In the genomic region with DNA sequence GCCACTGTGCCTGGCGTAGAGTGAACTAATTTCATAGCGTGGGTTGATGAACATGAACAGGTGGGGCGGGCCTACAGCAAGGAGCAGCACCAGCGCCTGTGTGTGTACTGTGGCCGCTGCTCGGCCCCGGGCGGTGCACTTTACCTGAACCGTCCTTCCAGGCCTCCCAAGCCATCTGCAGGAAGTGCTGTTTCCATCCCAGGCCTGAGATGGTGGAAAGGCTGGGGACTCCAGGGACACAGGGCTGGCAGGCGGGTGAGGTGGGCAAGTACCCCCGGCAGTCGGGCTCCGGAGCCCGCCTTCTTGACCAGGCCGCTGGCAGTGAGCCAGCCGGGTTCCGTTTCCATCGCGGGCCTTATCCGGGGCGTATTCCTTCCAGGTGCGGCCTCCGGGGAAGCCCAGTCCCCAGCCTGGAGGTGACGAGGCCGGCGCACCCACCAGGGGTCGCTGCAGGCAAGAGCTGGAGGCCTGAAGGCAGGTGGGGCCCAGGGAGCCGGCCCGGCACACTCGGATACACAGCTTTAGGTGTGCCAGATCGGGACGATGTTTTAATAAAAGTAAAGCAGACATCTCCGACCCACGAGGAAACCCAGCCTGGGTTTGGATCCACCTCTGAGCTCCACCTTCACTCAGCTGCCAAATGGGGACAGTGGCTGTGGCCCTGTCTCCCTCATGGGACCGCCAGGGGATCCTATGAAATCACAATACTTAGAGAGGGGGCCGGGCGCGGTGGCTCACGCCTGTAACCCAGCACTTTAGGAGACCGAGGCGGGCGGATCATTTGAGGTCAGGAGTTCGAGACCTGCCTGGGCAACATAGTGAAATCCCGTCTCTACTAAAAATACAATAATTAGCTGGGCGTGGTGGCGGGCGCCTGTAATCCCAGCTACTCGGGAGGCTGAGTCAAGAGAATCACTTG, we compare ENCODE assay signal across 8 cellular contexts. TPM values are rescaled to one million over a fixed set of nuclear protein-coding genes. Genes with fewer than 3 reads are reported as not detected.
DNase-seq lines count a peak whose midpoint lies in the region; ATAC-seq, FAIRE-seq and TF ChIP-seq lines count a peak whose summit lies in the region.

No MANE protein-coding gene starts in this region.

- H3K27ac Mint-ChIP-seq in stimulated activated effector memory CD8-positive, alpha-beta T cell treated with anti-CD3 and anti-CD28 coated beads, Interleukin-12 subunit alpha, Interleukin-12 subunit beta, amount 100 ng/mL, for 72 hours: no peak overlapping the region

- H3K36me3 ChIP-seq in mucosa of stomach (ENCODE audit: control insufficient read depth, insufficient read depth, low read length): no peaks in the 10 kb centered on the region

- H3K9me3 ChIP-seq in mucosa of stomach (ENCODE audit: control insufficient read depth, low read length): no peaks in the 10 kb centered on the region

- no peak overlapping the region for H3K4me3 Mint-ChIP-seq in stimulated activated effector memory CD8-positive, alpha-beta T cell treated with anti-CD3 and anti-CD28 coated beads, Interleukin-12 subunit alpha, Interleukin-12 subunit beta, amount 100 ng/mL, for 72 hours

- H3K4me3 ChIP-seq in dorsolateral prefrontal cortex (peak overlapping the region in 18 of 59 donors; percentile 0 to 50 (median 12)), mucosa of stomach (ENCODE audit: low read length) (no peak overlapping the region)

- DNase-seq in GM12891 (ENCODE audit: insufficient read length, low spot score) (peak; percentile 83), NCI-H345 (lab: John Stamatoyannopoulos, UW) (peak; percentile 71), dorsolateral prefrontal cortex (peak; percentile 49 to 82 (median 68))
- peak; percentile 79 for DNase-seq in activated CD4-positive, alpha-beta T cell treated with anti-CD3 and anti-CD28 coated beads, Interleukin-2, amount 50 U/mL, for 1 hour
- DNase-seq in stimulated activated effector memory CD8-positive, alpha-beta T cell treated with anti-CD3 and anti-CD28 coated beads, Interleukin-12 subunit alpha, Interleukin-12 subunit beta, amount 100 ng/mL, for 72 hours (ENCODE audit: low spot score in 2 of 2): peak; percentile 81 to 87

- peaks cover 0 to 8% (median 0%) of the 10 kb centered on the region in 45 donors for H3K27me3 ChIP-seq in dorsolateral prefrontal cortex
- H3K27me3 ChIP-seq in mucosa of stomach (ENCODE audit: control insufficient read depth, insufficient read depth, low read length): peaks cover 17% of the 10 kb centered on the region

- H3K4me1 ChIP-seq in mucosa of stomach (ENCODE audit: control insufficient read depth, insufficient read depth, low read length): peaks cover 19% of the 10 kb centered on the region

- no peaks in the 10 kb centered on the region for H3K36me3 Mint-ChIP-seq in stimulated activated effector memory CD8-positive, alpha-beta T cell treated with anti-CD3 and anti-CD28 coated beads, Interleukin-12 subunit alpha, Interleukin-12 subunit beta, amount 100 ng/mL, for 72 hours

- TF ChIP-seq POLR2A in GM12891 (IDR thresholded peaks at IDR 0.05; ENCODE audit: low read depth, low read length): no peak

- FAIRE-seq in GM12891 (lab: Jason Lieb, UNC): peak; percentile 85

- H3K27ac ChIP-seq in dorsolateral prefrontal cortex: peak overlapping the region in 37 of 59 donors; percentile 8 to 86 (median 51)

- intact Hi-C loops in dorsolateral prefrontal cortex (cut with DNase I): loop anchor here (2.0 to 10.0 kb wide), 3 partner anchors 77 to 749 kb away; partner anchors contain the start of gene KCNF1 (in 1 of the 2)

- H3K9ac ChIP-seq in mucosa of stomach (ENCODE audit: low read length): peak overlapping the region; percentile 34

- peak; percentile 41 to 82 (median 71) for TF ChIP-seq CTCF in dorsolateral prefrontal cortex (IDR thresholded peaks at IDR 0.05 in 54 of 56, conservative IDR thresholded peaks at IDR 0.05 in 2 of 56; ENCODE audit: low read depth in 1 of 56, partially characterized antibody in 56 of 56)

- H3K4me1 Mint-ChIP-seq in stimulated activated effector memory CD8-positive, alpha-beta T cell treated with anti-CD3 and anti-CD28 coated beads, Interleukin-12 subunit alpha, Interleukin-12 subunit beta, amount 100 ng/mL, for 72 hours: peaks cover 6% of the 10 kb centered on the region

- peaks cover 3% of the 10 kb centered on the region for H3K9me3 Mint-ChIP-seq in stimulated activated effector memory CD8-positive, alpha-beta T cell treated with anti-CD3 and anti-CD28 coated beads, Interleukin-12 subunit alpha, Interleukin-12 subunit beta, amount 100 ng/mL, for 72 hours

- ATAC-seq in HG02642 (IDR thresholded peaks at IDR 0.05; ENCODE audit: poor library complexity, unreplicated experiment) (peak; percentile 71), HG03457 (IDR thresholded peaks at IDR 0.05; ENCODE audit: unreplicated experiment) (no peak)
- peak; percentile 77 for ATAC-seq in stimulated activated effector memory CD8-positive, alpha-beta T cell treated with anti-CD3 and anti-CD28 coated beads, Interleukin-12 subunit alpha, Interleukin-12 subunit beta, amount 100 ng/mL, for 72 hours

TF ChIP-seq in GM12891, 5 proteins besides CTCF, POLR2A, EP300 and RAD21:
- TF ChIP-seq TAF1 (IDR thresholded peaks at IDR 0.05; ENCODE audit: low read depth, low read length) (no peak), PAX5 (IDR thresholded peaks at IDR 0.05; ENCODE audit: insufficient read depth, low read length, severe bottlenecking) (no peak), POLR2AphosphoS5 (IDR thresholded peaks at IDR 0.05; ENCODE audit: low read depth, low read length) (no peak)

RNA-seq across cellular contexts. Expression of gene PDIA6, which starts 22.7 kb away (rescaled TPM):
- 141 TPM for polyA plus RNA-seq in GM12891 (2012; ENCODE audit: low read depth, missing spikeins)
- 100 to 1,000 TPM in 2 of 120 experiments, 10 to 100 TPM in 118; 40.2 to 108 (median 58.6) TPM for total RNA-seq in dorsolateral prefrontal cortex
